Comparison of ENCODE assay signal across 8 cellular contexts in genomic region chr19:47512183-47512947, GRCh38. TPM values are rescaled to one million over a fixed set of nuclear protein-coding genes. Genes with fewer than 3 reads are reported as not detected.
DNase-seq lines count a peak whose midpoint lies in the region; ATAC-seq, FAIRE-seq and TF ChIP-seq lines count a peak whose summit lies in the region.

No MANE protein-coding gene starts in this region.

- peak overlapping the region; percentile 100 for H3K9ac ChIP-seq in GM12878 (ENCODE audit: control insufficient read depth, insufficient read depth, low read length)
- H3K9ac ChIP-seq in MM.1S (ENCODE audit: low read length): no peak overlapping the region; the same call in 1 of the 2 replicates

- ATAC-seq in A549: no peak
- no peak for ATAC-seq in GM12878
- ATAC-seq in HG03095 (IDR thresholded peaks at IDR 0.05; ENCODE audit: unreplicated experiment): no peak

- WGBS in A549 (ENCODE audit: missing lambda C conversion rate): 54% methylated on average over 11 of the region's 11 CpGs
- WGBS in GM12878 (ENCODE audit: insufficient coverage, insufficient replicate concordance, low lambda C conversion rate, missing lambda C conversion rate): 63% methylated on average over 11 of the region's 11 CpGs
- 85 to 92% methylated on average over 10 to 11 of the region's 11 CpGs for WGBS in mesodermal cell (ENCODE audit: insufficient coverage in 2 of 2), 2 experiments

- no peak for TF ChIP-seq EP300 in A549 (IDR thresholded peaks at IDR 0.05)
- no peak for TF ChIP-seq EP300 in GM12878 (IDR thresholded peaks at IDR 0.05; ENCODE audit: borderline replicate concordance in 1 of 2, control insufficient read depth in 1 of 2, low read depth in 2 of 2, low read length in 2 of 2)

- H3K9me3 ChIP-seq in A549 (no peaks in the 10 kb centered on the region), HEK293 (ENCODE audit: control insufficient read depth, insufficient read depth, low read depth, low read length) (no peaks in the 10 kb centered on the region), GM12878 (replicated peaks; ENCODE audit: control insufficient read depth, insufficient read depth, low read length) (no peaks in the 10 kb centered on the region), mesodermal cell (ENCODE audit: control insufficient read depth, low read length) (no peaks in the 10 kb centered on the region), MM.1S (replicated peaks; ENCODE audit: insufficient read depth, low read length) (no peaks in the 10 kb centered on the region)

- SMC1A ChIA-PET in GM12878 (lab: Charles Lee; ENCODE audit: uncharacterized antibody, unreplicated experiment): interaction anchor here (0.6 to 3.2 kb wide), 4 partner anchors 28 to 810 kb away, joined by 3 to 16 read pairs (median 4); partner anchors contain the start of gene KPTN

- POLR2A ChIA-PET in A549 (lab: Yijun Ruan, JAX) (no interaction called here), HEK293 (lab: Yijun Ruan, JAX) (interaction anchor here (0.8 to 2.3 kb wide), 2 partner anchors 18 to 28 kb away, joined by 4 to 7 read pairs; partner anchors contain the start of gene KPTN), GM12878 (lab: Charles Lee) (no interaction called here)

- no peaks in the 10 kb centered on the region for H3K9me2 ChIP-seq in MM.1S (replicated peaks; ENCODE audit: insufficient read depth, low read length)

- TF ChIP-seq POLR2A in A549 (IDR thresholded peaks at IDR 0.05; ENCODE audit: low read length) (no peak), GM12878 (IDR thresholded peaks at IDR 0.05; ENCODE audit: low read depth, low read length) (no peak)

- peak overlapping the region; percentile 26 to 59; a peak in 4 of 6 replicates for H3K27ac ChIP-seq in A549
- H3K27ac ChIP-seq in HEK293 (ENCODE audit: extremely low read depth, low read depth, low read length): 0 out of 2 replicates have a peak overlapping the region, but pooled peaks have one; percentile 11
- H3K27ac ChIP-seq in GM12878 (ENCODE audit: control insufficient read depth, insufficient read depth): peak overlapping the region; percentile 68
- H3K27ac ChIP-seq in mesodermal cell (ENCODE audit: low read depth, low read length, severe bottlenecking): no peak overlapping the region
- H3K27ac ChIP-seq in MM.1S (ENCODE audit: low read length): no peak overlapping the region

- H3K79me2 ChIP-seq in GM12878 (ENCODE audit: control insufficient read depth, insufficient read depth, low read length) (peaks cover 70% of the 10 kb centered on the region), MM.1S (ENCODE audit: low read length) (peaks cover 74% of the 10 kb centered on the region)

- no peak for TF ChIP-seq RAD21 in A549 (conservative IDR thresholded peaks at IDR 0.05 in 1 of 2, IDR thresholded peaks at IDR 0.05 in 1 of 2)
- no peak for TF ChIP-seq RAD21 in GM12878 (IDR thresholded peaks at IDR 0.05; ENCODE audit: insufficient read depth, low read depth, low read length)

- RAD21 ChIA-PET in GM12878 (lab: Charles Lee; ENCODE audit: unreplicated experiment): no interaction called here

- BruUV-seq in GM12878 (replicated peaks; lab: Mats Ljungman, UMichigan): no TSS peak

- in situ Hi-C loops in GM12878 (cut with MboI): no loop called here

- intact Hi-C loops in GM12878 (cut with micrococcal nuclease; ENCODE audit: unreplicated experiment): loop anchor here (10.0 kb wide), 1 partner anchor 228 kb away; no protein-coding TSS in a partner anchor

- H4K20me1 ChIP-seq in GM12878 (ENCODE audit: control insufficient read depth, insufficient read depth) (no peaks in the 10 kb centered on the region; the same call in 1 of the 2 replicates), MM.1S (ENCODE audit: insufficient read depth, low read length) (peaks cover 17% of the 10 kb centered on the region; the same call in 1 of the 2 replicates)

- 0 out of 2 replicates have a peak, but pooled peaks cover 4% of the 10 kb centered on the region for H3F3A ChIP-seq in MM.1S (ENCODE audit: insufficient read depth, low read length)

- peak overlapping the region; percentile 12; the same call in 1 of the 3 replicates for H3K4me3 ChIP-seq in A549
- H3K4me3 ChIP-seq in HEK293 (ENCODE audit: low read depth, low read length): no peak overlapping the region
- H3K4me3 ChIP-seq in GM12878: peak overlapping the region; percentile 66
- peak overlapping the region; percentile 98 for H3K4me3 ChIP-seq in mesodermal cell (ENCODE audit: extremely low read depth, insufficient read depth, low read length, poor library complexity, severe bottlenecking)
- no peak overlapping the region for H3K4me3 ChIP-seq in MM.1S (ENCODE audit: low read length)

- H3K4me1 ChIP-seq in A549 (peaks cover 28% of the 10 kb centered on the region), HEK293 (ENCODE audit: control insufficient read depth, insufficient read depth, low read length) (peaks cover 17% of the 10 kb centered on the region), GM12878 (ENCODE audit: control insufficient read depth, insufficient read depth, low read length) (peaks cover 25% of the 10 kb centered on the region), mesodermal cell (ENCODE audit: control insufficient read depth, insufficient read depth, low read length, poor library complexity, severe bottlenecking) (peaks cover 19% of the 10 kb centered on the region), MM.1S (ENCODE audit: low read length) (peaks cover 7% of the 10 kb centered on the region; the same call in 1 of the 2 replicates)

- no peak for TF ChIP-seq CTCF in A549 (IDR thresholded peaks at IDR 0.05)
- TF ChIP-seq CTCF in HEK293 (tag by site-specific recombination; IDR thresholded peaks at IDR 0.05): no peak
- no peak for TF ChIP-seq CTCF in GM12878 (IDR thresholded peaks at IDR 0.05 in 2 of 3, conservative IDR thresholded peaks at IDR 0.05 in 1 of 3; ENCODE audit: control insufficient read depth in 2 of 3, extremely low read depth in 1 of 3, insufficient read depth in 1 of 3, low read depth in 3 of 3, low read length in 3 of 3)
- TF ChIP-seq CTCF in MM.1S (IDR thresholded peaks at IDR 0.05; ENCODE audit: low read length): no peak

- CTCF ChIA-PET in A549 (lab: Yijun Ruan, JAX): interaction anchor here (0.9 to 6.8 kb wide), 11 partner anchors 9 to 195 kb away, joined by 3 to 78 read pairs (median 4); partner anchors contain the start of gene KPTN
- CTCF ChIA-PET in HEK293 (lab: Yijun Ruan, JAX): interaction anchor here (0.6 to 1.1 kb wide), 2 partner anchors 8 to 78 kb away, joined by 3 to 4 read pairs; no protein-coding TSS in a partner anchor
- CTCF ChIA-PET in GM12878 (lab: Yijun Ruan, JAX): interaction anchor here (1.1 to 2.2 kb wide), 5 partner anchors 24 to 194 kb away, joined by 3 to 7 read pairs (median 5); no protein-coding TSS in a partner anchor

- H2AFZ ChIP-seq in GM12878 (ENCODE audit: control insufficient read depth, low read depth, low read length) (no peak overlapping the region), MM.1S (ENCODE audit: low read length) (no peak overlapping the region)

- peak in 1 of 2 experiments; percentile 34 for DNase-seq in A549 (ENCODE audit: low read depth in 1 of 2, low spot score in 1 of 2)
- no peak for DNase-seq in GM12878 (ENCODE audit: low read depth, low spot score)
- no peak for DNase-seq in central memory CD4-positive, alpha-beta T cell
- DNase-seq in MM.1S: no peak
- no peak for DNase-seq in amygdala (lab: John Stamatoyannopoulos, UW)

- peak overlapping the region; percentile 97 for H3K4me2 ChIP-seq in A549
- H3K4me2 ChIP-seq in GM12878 (ENCODE audit: control insufficient read depth, insufficient read depth): peak overlapping the region; percentile 88
- H3K4me2 ChIP-seq in MM.1S (ENCODE audit: low read depth, low read length): no peak overlapping the region

- no peak for FAIRE-seq in A549 (lab: Jason Lieb, UNC)
- FAIRE-seq in GM12878 (lab: Jason Lieb, UNC): no peak

- H3K36me3 ChIP-seq in HEK293 (ENCODE audit: control insufficient read depth in 2 of 2, insufficient read depth in 1 of 2, low read length in 2 of 2) (peaks cover 0 to 20% of the 10 kb centered on the region in 2 experiments; a peak in 1 of 3 replicates), GM12878 (ENCODE audit: control insufficient read depth in 2 of 2, insufficient read depth in 2 of 2, low read length in 1 of 2) (peaks cover 2 to 4% of the 10 kb centered on the region in 2 experiments; a peak in 3 of 4 replicates), mesodermal cell (ENCODE audit: control insufficient read depth, insufficient read depth, low read length) (peaks cover 10% of the 10 kb centered on the region), MM.1S (replicated peaks; ENCODE audit: insufficient read depth, low read length) (no peaks in the 10 kb centered on the region)

- no peaks in the 10 kb centered on the region for H3K27me3 ChIP-seq in GM12878 (replicated peaks in 1 of 2; ENCODE audit: control insufficient read depth in 2 of 2, insufficient read depth in 2 of 2, low read length in 1 of 2)
- no peaks in the 10 kb centered on the region for H3K27me3 ChIP-seq in MM.1S (replicated peaks; ENCODE audit: insufficient read depth, low read length)

RNA-seq across cellular contexts. Expression of gene NAPA, which starts 2.5 kb away (rescaled TPM):
- polyA plus RNA-seq in A549 (2011; rRNA removed) (69.6 and 74.3 TPM in 2 replicates), A549 (2017; fragmentation: RNase III; extraction: RNeasy Plus Mini Kit Qiagen cat#74134 plus additional on column Dnase treatment) (92.5 to 101 TPM (median 94.2 TPM) in 3 replicates), GM12878 (2011; rRNA removed) (71.9 and 121 TPM in 2 replicates), GM12878 (2014; fragmentation: Illumina TruSeq; extraction: Trizol) (38.0 and 74.6 TPM in 2 replicates), GM12878 (2014; fragmentation: Nextera tagmentation; extraction: Ambion mirVana) (10 to 100 TPM in 1 of 2 experiments, 1 to 10 TPM in 1; 8.2 to 17.4 TPM), GM12878 (2014; rRNA removed) (138 and 149 TPM in 2 replicates), GM12878 (2016; fragmentation: Nextera tagmentation; extraction: Ambion mirVana) (100 to 1,000 TPM; 175 to 193 TPM)
- 111 and 125 TPM in 2 replicates for polyA plus RNA-seq in A549 (2012; cell fraction: cytosol; rRNA removed)
- polyA plus RNA-seq in A549 (2012; cell fraction: nucleus; rRNA removed): 107 and 121 TPM in 2 replicates
- 100.0 and 132 TPM in 2 replicates for polyA minus RNA-seq in A549 (2011; rRNA and poly(A)+ RNA removed)
- total RNA-seq in GM12878 (2013; cell fraction: nucleolus; rRNA removed): 18.9 and 30.0 TPM in 2 replicates
- total RNA-seq in GM12878 (2014; rRNA removed) (95.1 and 106 TPM in 2 replicates), GM12878 (2014; rRNA removed; fragmentation: Illumina TruSeq; extraction: Trizol) (49.2 and 50.1 TPM in 2 replicates), GM12878 (2021) (95.1 and 98.1 TPM in 2 replicates)
- polyA plus RNA-seq in GM12878 (2011; ENCODE audit: low read depth): 38.7 TPM
- 116 and 157 TPM in 2 replicates for polyA plus RNA-seq in GM12878 (2011; cell fraction: cytosol; rRNA removed)
- 116 and 132 TPM in 2 replicates for polyA plus RNA-seq in GM12878 (2011; cell fraction: nucleus; rRNA removed)
- polyA plus RNA-seq in GM12878 (2012): 69.6 and 75.3 TPM in 2 replicates
- polyA minus RNA-seq in GM12878 (2011; rRNA and poly(A)+ RNA removed): 97.4 and 134 TPM in 2 replicates
- 53.1 and 76.0 TPM in 2 replicates for polyA minus RNA-seq in GM12878 (2011; cell fraction: cytosol; rRNA and poly(A)+ RNA removed)
- 31.8 and 40.2 TPM in 2 replicates for polyA minus RNA-seq in GM12878 (2011; cell fraction: nucleus; rRNA and poly(A)+ RNA removed)
- polyA plus RNA-seq in mesodermal cell (2013, experiment 1 of 2): 69.1 TPM
- 50.5 TPM for polyA plus RNA-seq in mesodermal cell (2013, experiment 2 of 2)

RNA-seq across cellular contexts. Expression of gene KPTN, which starts 28.3 kb away (rescaled TPM):
- polyA plus RNA-seq in A549 (2011; rRNA removed) (10.6 and 12.5 TPM in 2 replicates), A549 (2017; fragmentation: RNase III; extraction: RNeasy Plus Mini Kit Qiagen cat#74134 plus additional on column Dnase treatment) (20.6 to 22.1 TPM (median 20.8 TPM) in 3 replicates), GM12878 (2011; rRNA removed) (1.9 and 5.1 TPM in 2 replicates), GM12878 (2014; fragmentation: Illumina TruSeq; extraction: Trizol) (6.6 and 6.7 TPM in 2 replicates), GM12878 (2014; fragmentation: Nextera tagmentation; extraction: Ambion mirVana) (1 to 10 TPM in 1 of 2 experiments, under 1 TPM in 1; 0.60 to 2.1 TPM), GM12878 (2014; rRNA removed) (7.4 and 8.7 TPM in 2 replicates), GM12878 (2016; fragmentation: Nextera tagmentation; extraction: Ambion mirVana) (10 to 100 TPM in 1 of 2 experiments, 1 to 10 TPM in 1; 10.0 to 10.1 TPM)
- polyA plus RNA-seq in A549 (2012; cell fraction: cytosol; rRNA removed): 26.3 and 28.7 TPM in 2 replicates
- 62.7 and 66.3 TPM in 2 replicates for polyA plus RNA-seq in A549 (2012; cell fraction: nucleus; rRNA removed)
- 13.7 and 15.6 TPM in 2 replicates for polyA minus RNA-seq in A549 (2011; rRNA and poly(A)+ RNA removed)
- total RNA-seq in GM12878 (2013; cell fraction: nucleolus; rRNA removed): 1.7 and 2.0 TPM in 2 replicates
- total RNA-seq in GM12878 (2014; rRNA removed) (5.4 and 5.6 TPM in 2 replicates), GM12878 (2014; rRNA removed; fragmentation: Illumina TruSeq; extraction: Trizol) (3.4 and 4.2 TPM in 2 replicates), GM12878 (2021) (9.2 and 10.6 TPM in 2 replicates)
- polyA plus RNA-seq in GM12878 (2011; ENCODE audit: low read depth): 5.3 TPM
- 5.7 and 6.3 TPM in 2 replicates for polyA plus RNA-seq in GM12878 (2011; cell fraction: cytosol; rRNA removed)
- polyA plus RNA-seq in GM12878 (2011; cell fraction: nucleus; rRNA removed): 20.2 and 22.2 TPM in 2 replicates
- 5.7 and 6.7 TPM in 2 replicates for polyA plus RNA-seq in GM12878 (2012)
- polyA minus RNA-seq in GM12878 (2011; rRNA and poly(A)+ RNA removed): 2.4 and 2.8 TPM in 2 replicates
- polyA minus RNA-seq in GM12878 (2011; cell fraction: cytosol; rRNA and poly(A)+ RNA removed): 2.0 and 4.6 TPM in 2 replicates
- polyA minus RNA-seq in GM12878 (2011; cell fraction: nucleus; rRNA and poly(A)+ RNA removed): 1.1 and 2.6 TPM in 2 replicates
- 18.3 TPM for polyA plus RNA-seq in mesodermal cell (2013, experiment 1 of 2)
- polyA plus RNA-seq in mesodermal cell (2013, experiment 2 of 2): 12.5 TPM

RNA-seq across cellular contexts. Expression of gene SLC8A2, which starts 40.7 kb away (rescaled TPM):
- 0.12 and 0.35 TPM in 2 replicates for polyA plus RNA-seq in A549 (2011; rRNA removed)
- polyA plus RNA-seq in A549 (2012; cell fraction: cytosol; rRNA removed): 0.09 and 0.23 TPM in 2 replicates
- 0.23 and 0.70 TPM in 2 replicates for polyA plus RNA-seq in A549 (2012; cell fraction: nucleus; rRNA removed)
- polyA plus RNA-seq in A549 (2017; fragmentation: RNase III; extraction: RNeasy Plus Mini Kit Qiagen cat#74134 plus additional on column Dnase treatment): 0.15 to 0.30 TPM (median 0.17 TPM) in 3 replicates
- 1.8 and 2.3 TPM in 2 replicates for polyA minus RNA-seq in A549 (2011; rRNA and poly(A)+ RNA removed)
- not detected in 2 replicates for total RNA-seq in GM12878 (2013; cell fraction: nucleolus; rRNA removed)
- not detected in 2 replicates for total RNA-seq in GM12878 (2014; rRNA removed)
- total RNA-seq in GM12878 (2014; rRNA removed; fragmentation: Illumina TruSeq; extraction: Trizol): not detected in 2 replicates
- total RNA-seq in GM12878 (2021): not detected in 2 replicates
- not detected for polyA plus RNA-seq in GM12878 (2011; ENCODE audit: low read depth)
- polyA plus RNA-seq in GM12878 (2011; rRNA removed): not detected in 2 replicates
- 0.18 TPM in 1 of 2 replicates, not detected in the other for polyA plus RNA-seq in GM12878 (2011; cell fraction: cytosol; rRNA removed)
- polyA plus RNA-seq in GM12878 (2011; cell fraction: nucleus; rRNA removed): 0.03 and 0.06 TPM in 2 replicates
- polyA plus RNA-seq in GM12878 (2012): 0.03 and 0.06 TPM in 2 replicates
- not detected in 2 replicates for polyA plus RNA-seq in GM12878 (2014; fragmentation: Illumina TruSeq; extraction: Trizol)
- polyA plus RNA-seq in GM12878 (2014; fragmentation: Nextera tagmentation; extraction: Ambion mirVana): not detected
- not detected in 2 replicates for polyA plus RNA-seq in GM12878 (2014; rRNA removed)
- polyA plus RNA-seq in GM12878 (2016; fragmentation: Nextera tagmentation; extraction: Ambion mirVana): not detected
- not detected in 2 replicates for polyA minus RNA-seq in GM12878 (2011; rRNA and poly(A)+ RNA removed)
- polyA minus RNA-seq in GM12878 (2011; cell fraction: cytosol; rRNA and poly(A)+ RNA removed): not detected in 2 replicates
- polyA minus RNA-seq in GM12878 (2011; cell fraction: nucleus; rRNA and poly(A)+ RNA removed): not detected in 2 replicates
- polyA plus RNA-seq in mesodermal cell (2013, experiment 1 of 2): 2.1 TPM
- 2.6 TPM for polyA plus RNA-seq in mesodermal cell (2013, experiment 2 of 2)

Comparison
In these comparisons a context has a peak if more than half of its experiments do, and no peak if none do; other contexts are left out.
1. H3K27ac ChIP-seq: peak in A549 (2 of 2), HEK293 (single experiment) and GM12878 (single experiment); none in mesodermal cell (single experiment) and MM.1S (single experiment).
2. H3K4me3 ChIP-seq: peak in A549 (single experiment), GM12878 (single experiment) and mesodermal cell (single experiment); none in HEK293 (single experiment) and MM.1S (single experiment).